Comparison of ENCODE assay signal across 14 cellular contexts in the genomic region with DNA sequence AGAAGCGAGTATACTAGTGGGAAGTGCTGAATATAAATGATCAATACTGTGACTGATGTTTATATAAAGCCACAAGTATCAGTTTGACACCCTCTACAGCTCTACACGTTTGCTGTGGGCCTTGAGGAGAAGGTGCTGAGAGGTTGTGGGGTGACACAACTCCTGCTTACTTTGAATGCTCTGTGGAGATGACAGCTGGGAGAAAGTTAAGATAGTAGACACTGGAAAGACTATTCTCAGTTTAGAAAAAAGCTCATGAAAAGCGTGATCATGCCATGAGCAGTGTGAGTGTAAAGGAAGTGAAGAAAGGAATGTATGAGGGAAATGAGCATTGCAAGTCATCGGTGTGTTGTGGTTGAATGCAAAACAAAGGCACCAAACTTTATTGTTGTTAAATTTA.
DNase-seq lines count a peak whose midpoint lies in the region; ATAC-seq and TF ChIP-seq lines count a peak whose summit lies in the region.
"Had no signal": no experiment of that assay in that cellular context is flagged by ENCODE, and none has a peak within 500 bp of the region (broad histone marks: within the 10 kb centered on the region; RNA-seq: fewer than 3 reads in every experiment).

No MANE protein-coding gene starts in this region.

- no peak overlapping the region for H2AK5ac ChIP-seq in trophoblast cell (ENCODE audit: low read length)

- H3K18ac ChIP-seq in trophoblast cell (ENCODE audit: low read length), result no peak overlapping the region

- H3K4me3 Mint-ChIP-seq in activated T-cell treated with anti-CD3 and anti-CD28 coated beads, Interleukin-2, amount 50 U/mL, for 24 hours, result no peak overlapping the region
- H3K4me3 Mint-ChIP-seq in T-helper 1 cell treated with Interleukin-12 subunit alpha and Interleukin-12 subunit beta and Interleukin-4 antibody, amounts not matched to agents 30 μg/mL and 1 μg/mL, for 36 hours, result no peak overlapping the region
- peak overlapping the region in 1 of 2 donors; percentile 4 for H3K4me3 Mint-ChIP-seq in effector memory CD8-positive, alpha-beta T cell

- H4K12ac ChIP-seq in trophoblast cell (ENCODE audit: low read depth, low read length), result no peak overlapping the region

- H3K36me3 ChIP-seq in trophoblast cell (ENCODE audit: control insufficient read depth in 1 of 2, insufficient read depth in 2 of 2, low read length in 2 of 2), result peaks cover 0 to 3% of the 10 kb centered on the region in 2 experiments
- H3K36me3 ChIP-seq: HAP-1 had no signal

- H3K9me3 ChIP-seq in trophoblast cell (ENCODE audit: insufficient read depth, low read depth, low read length), result no peaks in the 10 kb centered on the region
- H3K9me3 ChIP-seq: HAP-1 had no signal

- no peaks in the 10 kb centered on the region for H3K27me3 Mint-ChIP-seq in activated T-cell treated with anti-CD3 and anti-CD28 coated beads, Interleukin-2, amount 50 U/mL, for 24 hours
- no peaks in the 10 kb centered on the region for H3K27me3 Mint-ChIP-seq in T-helper 1 cell treated with Interleukin-12 subunit alpha and Interleukin-12 subunit beta and Interleukin-4 antibody, amounts not matched to agents 30 μg/mL and 1 μg/mL, for 36 hours (ENCODE audit: low read depth)
- no peaks in the 10 kb centered on the region for H3K27me3 Mint-ChIP-seq in effector memory CD8-positive, alpha-beta T cell

- H3K9me3 Mint-ChIP-seq in activated T-cell treated with anti-CD3 and anti-CD28 coated beads, Interleukin-2, amount 50 U/mL, for 24 hours, result peaks cover 18% of the 10 kb centered on the region
- peaks cover 25% of the 10 kb centered on the region for H3K9me3 Mint-ChIP-seq in T-helper 1 cell treated with Interleukin-12 subunit alpha and Interleukin-12 subunit beta and Interleukin-4 antibody, amounts not matched to agents 30 μg/mL and 1 μg/mL, for 36 hours
- peaks cover 7 to 11% of the 10 kb centered on the region in 2 donors for H3K9me3 Mint-ChIP-seq in effector memory CD8-positive, alpha-beta T cell

- no peak overlapping the region for H3K4me2 ChIP-seq in trophoblast cell (ENCODE audit: low read length)

- no peaks in the 10 kb centered on the region for H3K79me2 ChIP-seq in trophoblast cell (ENCODE audit: control insufficient read depth, insufficient read depth, low read length, poor library complexity)

- H2AFZ ChIP-seq in trophoblast cell (ENCODE audit: insufficient read depth, low read length, poor library complexity), result no peak overlapping the region

- H2BK12ac ChIP-seq in trophoblast cell (ENCODE audit: low read length), result no peak overlapping the region

- no peak overlapping the region for H3K4ac ChIP-seq in trophoblast cell (ENCODE audit: low read depth, low read length)

- no CpG with 5 or more reads among the region's 4 CpGs for WGBS in trophoblast cell (ENCODE audit: extremely low coverage, insufficient coverage, insufficient read length)

- H4K91ac ChIP-seq in trophoblast cell (ENCODE audit: low read depth, low read length), result no peak overlapping the region

- no peak overlapping the region for H3K4me3 ChIP-seq in trophoblast cell (ENCODE audit: low read depth, low read length)
- H3K4me3 ChIP-seq: HAP-1, SK-N-MC had no signal

- peak overlapping the region; percentile 81 for H3K27ac Mint-ChIP-seq in activated T-cell treated with anti-CD3 and anti-CD28 coated beads, Interleukin-2, amount 50 U/mL, for 24 hours
- H3K27ac Mint-ChIP-seq in T-helper 1 cell treated with Interleukin-12 subunit alpha and Interleukin-12 subunit beta and Interleukin-4 antibody, amounts not matched to agents 30 μg/mL and 1 μg/mL, for 36 hours, result peak overlapping the region; percentile 55
- H3K27ac Mint-ChIP-seq in effector memory CD8-positive, alpha-beta T cell, result no peak overlapping the region

- H2BK5ac ChIP-seq in trophoblast cell (ENCODE audit: low read depth, low read length, poor library complexity), result no peak overlapping the region

- H3K27ac ChIP-seq in trophoblast cell (ENCODE audit: low read depth, low read length), result no peak overlapping the region
- H3K27ac ChIP-seq: SK-N-MC had no signal

- no peak overlapping the region for H3K14ac ChIP-seq in trophoblast cell (ENCODE audit: low read length)

- peaks cover 76% of the 10 kb centered on the region for H3K36me3 Mint-ChIP-seq in activated T-cell treated with anti-CD3 and anti-CD28 coated beads, Interleukin-2, amount 50 U/mL, for 24 hours (ENCODE audit: low read depth)
- H3K36me3 Mint-ChIP-seq in T-helper 1 cell treated with Interleukin-12 subunit alpha and Interleukin-12 subunit beta and Interleukin-4 antibody, amounts not matched to agents 30 μg/mL and 1 μg/mL, for 36 hours (ENCODE audit: low read depth), result peaks cover 68% of the 10 kb centered on the region
- H3K36me3 Mint-ChIP-seq in effector memory CD8-positive, alpha-beta T cell (ENCODE audit: insufficient read depth), result peaks cover 46% of the 10 kb centered on the region

- no peak for TF ChIP-seq CTCF in GM20000 (IDR thresholded peaks at IDR 0.05; ENCODE audit: extremely low read depth, missing control alignments)

- no peak for DNase-seq in activated T-cell treated with anti-CD3 and anti-CD28 coated beads, Interleukin-2, amount 50 U/mL, for 24 hours
- DNase-seq in activated T-cell treated with anti-CD3 and anti-CD28 coated beads for 4 hours (no peak), trophoblast cell (no peak), GM20000 (ENCODE audit: low spot score) (no peak), middle frontal gyrus (ENCODE audit: extremely low spot score, low spot score) (no peak)
- no peak for DNase-seq in effector memory CD8-positive, alpha-beta T cell
- DNase-seq: cortex of kidney, EL, NCI-H2081, NCI-H526 treated with DMSO at 0.1 percent for 48 hours had no signal

- no peak overlapping the region for H4K8ac ChIP-seq in trophoblast cell (ENCODE audit: low read depth, low read length)

- H3K4me1 ChIP-seq in trophoblast cell (ENCODE audit: control insufficient read depth in 1 of 2, insufficient read depth in 2 of 2, low read length in 2 of 2), result no peaks in the 10 kb centered on the region
- H3K4me1 ChIP-seq: HAP-1 had no signal

- H3K23ac ChIP-seq in trophoblast cell (ENCODE audit: low read length), result peak overlapping the region; percentile 33

- ATAC-seq in effector memory CD8-positive, alpha-beta T cell (replicated peaks), result peak; percentile 41
- ATAC-seq in GM21619 (IDR thresholded peaks at IDR 0.05; ENCODE audit: unreplicated experiment), result no peak

- no peaks in the 10 kb centered on the region for H3K79me1 ChIP-seq in trophoblast cell (ENCODE audit: low read length)

- no peaks in the 10 kb centered on the region for H3K27me3 ChIP-seq in trophoblast cell (ENCODE audit: insufficient read depth, low read length)

- H2BK120ac ChIP-seq in trophoblast cell (ENCODE audit: insufficient read depth, low read length, poor library complexity), result no peak overlapping the region

- peaks cover 29% of the 10 kb centered on the region for H3K4me1 Mint-ChIP-seq in activated T-cell treated with anti-CD3 and anti-CD28 coated beads, Interleukin-2, amount 50 U/mL, for 24 hours (ENCODE audit: low read depth)
- H3K4me1 Mint-ChIP-seq in T-helper 1 cell treated with Interleukin-12 subunit alpha and Interleukin-12 subunit beta and Interleukin-4 antibody, amounts not matched to agents 30 μg/mL and 1 μg/mL, for 36 hours (ENCODE audit: low read depth), result peaks cover 17% of the 10 kb centered on the region
- H3K4me1 Mint-ChIP-seq in effector memory CD8-positive, alpha-beta T cell (ENCODE audit: low read depth in 2 of 2), result peaks cover 38 to 64% of the 10 kb centered on the region in 2 donors

- H3K9ac ChIP-seq in trophoblast cell (ENCODE audit: low read length), result peak overlapping the region; percentile 75

Comparison
In these comparisons a context has a peak if more than half of its experiments do, and no peak if none do; other contexts are left out.
1. H3K27ac Mint-ChIP-seq: peak in activated T-cell treated with anti-CD3 and anti-CD28 coated beads, Interleukin-2, amount 50 U/mL, for 24 hours (single experiment) and T-helper 1 cell treated with Interleukin-12 subunit alpha and Interleukin-12 subunit beta and Interleukin-4 antibody, amounts not matched to agents 30 μg/mL and 1 μg/mL, for 36 hours (single experiment); none in effector memory CD8-positive, alpha-beta T cell (0 of 2).